ENCODE assay signal across 25 cellular contexts in the genomic region with DNA sequence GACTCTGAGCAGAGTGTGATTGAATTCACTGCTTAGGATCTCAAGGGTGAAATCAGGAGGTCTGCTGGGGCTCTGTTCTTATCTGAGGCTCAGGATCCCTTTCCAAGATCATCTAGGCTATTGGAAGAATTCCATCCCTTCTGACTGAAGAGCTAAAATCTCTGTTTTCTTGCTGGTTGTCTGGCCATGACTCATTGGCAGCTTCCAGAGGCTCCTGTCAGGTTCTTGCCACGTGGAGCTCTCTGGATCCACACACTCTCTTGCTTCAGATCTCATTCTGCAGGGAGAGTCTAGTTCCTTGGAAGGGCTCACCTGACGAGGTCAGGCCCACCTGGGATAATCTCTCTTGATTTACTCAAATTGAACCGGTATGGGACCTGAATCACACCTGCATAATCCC.
DNase-seq lines count a peak whose midpoint lies in the region; TF ChIP-seq lines count a peak whose summit lies in the region.
"Had no signal": no experiment of that assay in that cellular context is flagged by ENCODE, and none has a peak within 500 bp of the region (broad histone marks: within the 10 kb centered on the region; RNA-seq: fewer than 3 reads in every experiment).

No MANE protein-coding gene starts in this region.

- no peak overlapping the region for H3K27ac ChIP-seq in endodermal cell (ENCODE audit: low read depth, low read length)
- H3K27ac ChIP-seq: BLaER1 had no signal

- DNase-seq in MG63 (peak; percentile 41), epithelial cell of esophagus (ENCODE audit: low read depth) (peak; percentile 1), islet precursor cell (peak; percentile 64), endodermal cell (no peak), NCI-H187 treated with DMSO at 0.1 percent for 48 hours (lab: John Stamatoyannopoulos, UW) (no peak), NCI-H526 treated with DMSO at 0.1 percent for 48 hours (lab: John Stamatoyannopoulos, UW) (no peak), GM20000 (ENCODE audit: low spot score) (no peak)
- DNase-seq: 8988T; ACHN; BE2C; C1 segment of cervical spinal cord; CD4-positive, alpha-beta memory T cell; CD4-positive, CD25-positive, alpha-beta regulatory T cell; CD8-positive, alpha-beta memory T cell; COR-L47; DMS 273 treated with DMSO at 0.1 percent for 48 hours; DMS153; DMS53; DMS79; DND-41; EL; GDM1 had no signal

- 72% methylated on average over 2 of the region's 3 CpGs; no CpG with 5 or more reads in 1 of the 2 experiments for WGBS in endodermal cell (ENCODE audit: insufficient coverage in 1 of 2, insufficient read length in 1 of 2), 2 experiments

- H3K27ac Mint-ChIP-seq in endodermal cell: no peak overlapping the region
- H3K27ac Mint-ChIP-seq: CD14-positive monocyte; CD4-positive, alpha-beta memory T cell; CD4-positive, CD25-positive, alpha-beta regulatory T cell; CD8-positive, alpha-beta memory T cell had no signal

- H3K36me3 ChIP-seq in MG63 (no peaks in the 10 kb centered on the region), endodermal cell (ENCODE audit: control insufficient read depth, insufficient read depth, low read length) (no peaks in the 10 kb centered on the region)
- H3K36me3 ChIP-seq: BE2C, BLaER1 had no signal

- H3K9me3 ChIP-seq in MG63: no peaks in the 10 kb centered on the region
- no peaks in the 10 kb centered on the region for H3K9me3 ChIP-seq in endodermal cell (ENCODE audit: control insufficient read depth, low read length)
- H3K9me3 ChIP-seq: BE2C, BLaER1 had no signal

- H3K9ac ChIP-seq in endodermal cell (ENCODE audit: extremely low read depth, low read length, poor library complexity, severe bottlenecking): no peak overlapping the region
- H3K9ac ChIP-seq: BLaER1 had no signal

- H3K27me3 Mint-ChIP-seq in endodermal cell (ENCODE audit: insufficient read depth): no peaks in the 10 kb centered on the region
- H3K27me3 Mint-ChIP-seq: CD4-positive, alpha-beta memory T cell; CD4-positive, CD25-positive, alpha-beta regulatory T cell; CD8-positive, alpha-beta memory T cell had no signal

- TF ChIP-seq CTCF in epithelial cell of esophagus (IDR thresholded peaks at IDR 0.05; ENCODE audit: insufficient read depth, low read depth, low read length, missing control alignments) (no peak), endodermal cell (conservative IDR thresholded peaks at IDR 0.05) (no peak), GM20000 (IDR thresholded peaks at IDR 0.05; ENCODE audit: extremely low read depth, missing control alignments) (no peak)

- peaks cover 3% of the 10 kb centered on the region for H3K4me1 Mint-ChIP-seq in endodermal cell
- H3K4me1 Mint-ChIP-seq: CD14-positive monocyte; CD4-positive, alpha-beta memory T cell; CD4-positive, CD25-positive, alpha-beta regulatory T cell; CD8-positive, alpha-beta memory T cell had no signal

- H3K4me3 Mint-ChIP-seq in endodermal cell: no peak overlapping the region
- H3K4me3 Mint-ChIP-seq: CD14-positive monocyte; CD4-positive, alpha-beta memory T cell; CD4-positive, CD25-positive, alpha-beta regulatory T cell; CD8-positive, alpha-beta memory T cell had no signal

- no peaks in the 10 kb centered on the region for H3K4me1 ChIP-seq in endodermal cell (ENCODE audit: control insufficient read depth, insufficient read depth, low read length)
- H3K4me1 ChIP-seq: BE2C, BLaER1 had no signal

- H3K4me3 ChIP-seq in MG63: no peak overlapping the region
- H3K4me3 ChIP-seq in epithelial cell of esophagus (ENCODE audit: low read length): no peak overlapping the region
- H3K4me3 ChIP-seq in endodermal cell (ENCODE audit: low read length): no peak overlapping the region
- H3K4me3 ChIP-seq: BLaER1, GM12878 had no signal

- H3K27me3 ChIP-seq in MG63: no peaks in the 10 kb centered on the region
- no peaks in the 10 kb centered on the region for H3K27me3 ChIP-seq in endodermal cell (ENCODE audit: control insufficient read depth, insufficient read depth, low read length, poor library complexity, severe bottlenecking)
- H3K27me3 ChIP-seq: BE2C, BLaER1 had no signal

- H3K36me3 Mint-ChIP-seq in endodermal cell (ENCODE audit: low read depth): no peaks in the 10 kb centered on the region
- H3K36me3 Mint-ChIP-seq: CD14-positive monocyte; CD4-positive, alpha-beta memory T cell; CD4-positive, CD25-positive, alpha-beta regulatory T cell; CD8-positive, alpha-beta memory T cell had no signal

- no peaks in the 10 kb centered on the region for H3K9me3 Mint-ChIP-seq in endodermal cell

Comparison
In these comparisons a context has a peak if more than half of its experiments do, and no peak if none do; other contexts are left out.
1. DNase-seq: peak in MG63 (single experiment), epithelial cell of esophagus (single experiment) and islet precursor cell (single experiment); none in endodermal cell (single experiment), NCI-H187 treated with DMSO at 0.1 percent for 48 hours (single experiment), NCI-H526 treated with DMSO at 0.1 percent for 48 hours (single experiment) and GM20000 (single experiment).